In genomic region chr2:9944330-9944758, GRCh38 we compare ENCODE assay signal across 25 cellular contexts. TPM values are rescaled to one million over a fixed set of nuclear protein-coding genes. Genes with fewer than 3 reads are reported as not detected.
DNase-seq lines count a peak whose midpoint lies in the region; ATAC-seq, FAIRE-seq and TF ChIP-seq lines count a peak whose summit lies in the region.
"Had no signal": no experiment of that assay in that cellular context is flagged by ENCODE, and none has a peak within 500 bp of the region (broad histone marks: within the 10 kb centered on the region; RNA-seq: fewer than 3 reads in every experiment).

No MANE protein-coding gene starts in this region.

- peaks cover 3% of the 10 kb centered on the region for H3K9me1 ChIP-seq in K562 (ENCODE audit: control insufficient read depth, insufficient read depth, low read length)

- DNase-seq in SIG-M5 treated with dmso at 0.1 percent for 504 hours (lab: John Stamatoyannopoulos, UW; ENCODE audit: unreplicated experiment) (peak; percentile 33), SIG-M5 (lab: John Stamatoyannopoulos, UW) (no peak), K562 (ENCODE audit: extremely low read depth in 1 of 4, low spot score in 3 of 4) (peak in 2 of 4 experiments; percentile 55 to 58), kidney (peak; percentile 41), vagina (ENCODE audit: extremely low spot score in 2 of 2) (peak in 1 of 2 donors; percentile 69), right cardiac atrium (no peak)
- DNase-seq: activated CD4-positive, alpha-beta T cell treated with anti-CD3 and anti-CD28 coated beads for 4 hours; activated CD8-positive, alpha-beta memory T cell treated with anti-CD3 and anti-CD28 coated beads, Interleukin-2, amount 10 ng/mL, durations not matched to agents 7 days and 5 days; activated naive CD8-positive, alpha-beta T cell treated with anti-CD3 and anti-CD28 coated beads for 36 hours; COR-L47; DND-41; effector CD4-positive, alpha-beta T cell; mesenchymal stem cell; NCI-H146; NCI-H2171 treated with DMSO at 0.1 percent for 48 hours; NCI-H69; nucleus accumbens; OCI-M1; SHP77 treated with DMSO at 0.1 percent for 48 hours; stimulated activated CD4-positive, alpha-beta T cell treated with anti-CD3 and anti-CD28 coated beads, Interleukin-2, amount 100 ng/mL, for 48 hours; stimulated activated naive CD4-positive, alpha-beta T cell; tibial artery had no signal

- H3K9ac ChIP-seq in K562 (ENCODE audit: insufficient read depth in 1 of 2, low read depth in 2 of 2, low read length in 2 of 2): no peak overlapping the region
- no peak overlapping the region for H3K9ac ChIP-seq in kidney (ENCODE audit: low read length in 2 of 2)
- H3K9ac ChIP-seq: BLaER1 had no signal

- no peak overlapping the region for H3K4me2 ChIP-seq in K562 (ENCODE audit: insufficient read depth, low read length)
- H3K4me2 ChIP-seq: BLaER1 had no signal

- H3K4me1 ChIP-seq in K562 (replicated peaks in 1 of 2; ENCODE audit: control insufficient read depth in 2 of 2, insufficient read depth in 2 of 2, low read length in 2 of 2) (peaks cover 10 to 15% of the 10 kb centered on the region in 2 experiments; a peak in 4 of 5 replicates), kidney (ENCODE audit: control insufficient read depth in 1 of 2, insufficient read depth in 1 of 2, low read depth in 1 of 2, low read length in 2 of 2) (no peaks in the 10 kb centered on the region), vagina (peaks cover 4% of the 10 kb centered on the region), right cardiac atrium (ENCODE audit: control insufficient read depth, insufficient read depth, low read length) (no peaks in the 10 kb centered on the region)
- H3K4me1 ChIP-seq: BLaER1 had no signal

- intact Hi-C loops in K562 (cut with micrococcal nuclease): no loop called here
- intact Hi-C loops in kidney (cut with DNase I): no loop called here
- intact Hi-C loops in vagina (cut with DNase I): no loop called here
- intact Hi-C loops in right cardiac atrium (cut with DNase I): no loop called here

- H3K79me2 ChIP-seq in K562 (ENCODE audit: control insufficient read depth, insufficient read depth, low read length): no peaks in the 10 kb centered on the region

- H2AFZ ChIP-seq in K562 (ENCODE audit: low read depth, low read length): 0 out of 2 replicates have a peak overlapping the region, but pooled peaks have one; percentile 23

- TF ChIP-seq EP300 in K562 (IDR thresholded peaks at IDR 0.05; ENCODE audit: low read length): no peak

- TF ChIP-seq POLR2A in K562 (conservative IDR thresholded peaks at IDR 0.05): no peak
- TF ChIP-seq POLR2A in vagina (IDR thresholded peaks at IDR 0.05): no peak

- H3K36me3 ChIP-seq in K562 (ENCODE audit: control insufficient read depth, insufficient read depth, low read length): no peaks in the 10 kb centered on the region
- H3K36me3 ChIP-seq in kidney (ENCODE audit: control insufficient read depth in 1 of 2, insufficient read depth in 2 of 2, low read length in 2 of 2): no peaks in the 10 kb centered on the region
- no peaks in the 10 kb centered on the region for H3K36me3 ChIP-seq in vagina
- H3K36me3 ChIP-seq: BLaER1, tibial artery had no signal

- POLR2A ChIA-PET in K562 (lab: Yijun Ruan, JAX): interaction anchor here (0.6 to 1.2 kb wide), 4 partner anchors 11 to 389 kb away, joined by 3 to 4 read pairs (median 3); partner anchors contain the start of gene ADAM17

- H3K9me3 ChIP-seq in K562 (replicated peaks; ENCODE audit: control insufficient read depth, insufficient read depth, low read depth, low read length): no peaks in the 10 kb centered on the region
- H3K9me3 ChIP-seq in kidney (ENCODE audit: control insufficient read depth in 1 of 2, low read length in 2 of 2): no peaks in the 10 kb centered on the region
- no peaks in the 10 kb centered on the region for H3K9me3 ChIP-seq in vagina
- no peaks in the 10 kb centered on the region for H3K9me3 ChIP-seq in right cardiac atrium (ENCODE audit: control insufficient read depth, low read length)
- H3K9me3 ChIP-seq: BLaER1, tibial artery had no signal

- FAIRE-seq in K562 (lab: Jason Lieb, UNC) (no peak), kidney (lab: Jason Lieb, UNC) (no peak)

- TF ChIP-seq CTCF in K562 (IDR thresholded peaks at IDR 0.05 in 2 of 3, conservative IDR thresholded peaks at IDR 0.05 in 1 of 3; ENCODE audit: insufficient read depth in 2 of 3, low read depth in 1 of 3, low read length in 3 of 3): no peak
- TF ChIP-seq CTCF in kidney (IDR thresholded peaks at IDR 0.05; ENCODE audit: borderline replicate concordance, extremely low read depth, insufficient read depth): no peak
- TF ChIP-seq CTCF in vagina (IDR thresholded peaks at IDR 0.05): no peak

- ATAC-seq in K562: peak; percentile 65
- ATAC-seq in HG02981 (IDR thresholded peaks at IDR 0.05; ENCODE audit: unreplicated experiment): no peak
- no peak for ATAC-seq in right cardiac atrium
- no peak for ATAC-seq in GM19035 (IDR thresholded peaks at IDR 0.05; ENCODE audit: unreplicated experiment)
- ATAC-seq: activated CD8-positive, alpha-beta memory T cell treated with anti-CD3 and anti-CD28 coated beads, Interleukin-2, amount 10 ng/mL, durations not matched to agents 7 days and 5 days had no signal

- no peak for TF ChIP-seq RAD21 in K562 (CRISPR knock-in tag; conservative IDR thresholded peaks at IDR 0.05 in 1 of 2, IDR thresholded peaks at IDR 0.05 in 1 of 2)

- 9% methylated on average over 3 of the region's 3 CpGs for WGBS in K562 (ENCODE audit: insufficient coverage, low coverage, missing lambda C conversion rate)
- 55% methylated on average over 3 of the region's 3 CpGs for WGBS in right cardiac atrium

- no peaks in the 10 kb centered on the region for H4K20me1 ChIP-seq in K562 (replicated peaks; ENCODE audit: control insufficient read depth, insufficient read depth, low read length)
- H4K20me1 ChIP-seq: BLaER1 had no signal

- no peak overlapping the region for H3K27ac ChIP-seq in K562 (ENCODE audit: extremely low read depth, low read depth, low read length)
- no peak overlapping the region for H3K27ac ChIP-seq in kidney (ENCODE audit: low read depth in 2 of 2, low read length in 2 of 2)
- peak overlapping the region; percentile 32 for H3K27ac ChIP-seq in vagina
- H3K27ac ChIP-seq in right cardiac atrium (ENCODE audit: low read length): no peak overlapping the region
- H3K27ac ChIP-seq: BLaER1, tibial artery had no signal

- peaks cover 6 to 10% of the 10 kb centered on the region in 2 experiments; a peak in 1 of 5 replicates for H3K27me3 ChIP-seq in K562 (ENCODE audit: control insufficient read depth in 2 of 2, insufficient read depth in 2 of 2, low read length in 2 of 2)
- H3K27me3 ChIP-seq in vagina: no peaks in the 10 kb centered on the region
- no peaks in the 10 kb centered on the region for H3K27me3 ChIP-seq in right cardiac atrium (ENCODE audit: control insufficient read depth, insufficient read depth)
- H3K27me3 ChIP-seq: BLaER1 had no signal

- CTCF ChIA-PET in K562 (lab: Yijun Ruan, JAX; ENCODE audit: low intra/inter-chr PET ratio): no interaction called here

- no TSS peak for BruUV-seq in K562 (replicated peaks; lab: Mats Ljungman, UMichigan)

- in situ Hi-C loops in K562 (cut with MboI): no loop called here

- H3K4me3 ChIP-seq in K562 (no peak overlapping the region), kidney (ENCODE audit: low read length in 2 of 2) (no peak overlapping the region), vagina (no peak overlapping the region), right cardiac atrium (ENCODE audit: low read length) (no peak overlapping the region)
- H3K4me3 ChIP-seq: BLaER1, tibial artery had no signal

TF ChIP-seq in K562, 482 proteins besides CTCF, POLR2A, EP300 and RAD21 (continues in another document):
- TF ChIP-seq CEBPB (tag; IDR thresholded peaks at IDR 0.05): peak; percentile 59
- TF ChIP-seq NFIC (IDR thresholded peaks at IDR 0.05): peak; percentile 88
- no peak for TF ChIP-seq SRSF7 (optimal IDR thresholded peaks at IDR 0.05; ENCODE audit: low read depth, low read length)

RNA-seq across cellular contexts. Expression of gene GRHL1, which starts 7.1 kb away (rescaled TPM):
- total RNA-seq in K562 (2011; cell fraction: chromatin; rRNA removed; ENCODE audit: low replicate concordance): 15.0 and 18.7 TPM in 2 replicates
- total RNA-seq in K562 (2011; cell fraction: nucleolus; rRNA removed): 7.2 and 9.7 TPM in 2 replicates
- total RNA-seq in K562 (2011; cell fraction: nucleoplasm; rRNA removed): 10.6 and 15.3 TPM in 2 replicates
- total RNA-seq in K562 (2014; rRNA removed) (4.2 and 4.5 TPM in 2 replicates), K562 (2014; rRNA removed; fragmentation: Illumina TruSeq; extraction: Trizol) (5.1 and 5.4 TPM in 2 replicates), K562 (2015; rRNA removed; fragmentation: Illumina TruSeq; extraction: Trizol) (3.2 and 3.4 TPM in 2 replicates), K562 (2021) (4.6 and 5.5 TPM in 2 replicates), kidney (6.0 TPM), vagina (126 TPM), right cardiac atrium (1 to 10 TPM; 2.5 to 5.7 (median 2.7) TPM)
- polyA plus RNA-seq in K562 (2011; rRNA removed) (6.1 and 6.5 TPM in 2 replicates), K562 (2014; fragmentation: Illumina TruSeq; extraction: Trizol) (4.4 and 5.0 TPM in 2 replicates), K562 (2014; fragmentation: Nextera tagmentation; extraction: Ambion mirVana) (1 to 10 TPM; 1.7 to 1.9 TPM), K562 (2014; rRNA removed) (4.7 and 5.8 TPM in 2 replicates), kidney (ENCODE audit: insufficient read depth, low read depth, low replicate concordance) (2.3 TPM), right cardiac atrium (0.81 TPM)
- 1.2 and 3.5 TPM in 2 replicates for polyA plus RNA-seq in K562 (2011; cell fraction: cytosol; rRNA removed)
- polyA plus RNA-seq in K562 (2011; cell fraction: nucleus; rRNA removed): 18.4 and 19.2 TPM in 2 replicates
- 2.1 and 7.1 TPM in 2 replicates for polyA plus RNA-seq in K562 (2012)
- polyA minus RNA-seq in K562 (2011; rRNA and poly(A)+ RNA removed): 9.8 and 10.6 TPM in 2 replicates
- polyA minus RNA-seq in K562 (2011; cell fraction: cytosol; rRNA and poly(A)+ RNA removed): 2.2 and 2.6 TPM in 2 replicates
- polyA minus RNA-seq in K562 (2011; cell fraction: nucleus; rRNA and poly(A)+ RNA removed): 9.3 and 13.6 TPM in 2 replicates

Comparison
In these comparisons a context has a peak if more than half of its experiments do, and no peak if none do; other contexts are left out.
1. DNase-seq: peak in SIG-M5 treated with dmso at 0.1 percent for 504 hours (single experiment) and kidney (single experiment); none in SIG-M5 (single experiment) and right cardiac atrium (0 of 3).